Comparison of ENCODE assay signal across 22 cellular contexts in the genomic region with DNA sequence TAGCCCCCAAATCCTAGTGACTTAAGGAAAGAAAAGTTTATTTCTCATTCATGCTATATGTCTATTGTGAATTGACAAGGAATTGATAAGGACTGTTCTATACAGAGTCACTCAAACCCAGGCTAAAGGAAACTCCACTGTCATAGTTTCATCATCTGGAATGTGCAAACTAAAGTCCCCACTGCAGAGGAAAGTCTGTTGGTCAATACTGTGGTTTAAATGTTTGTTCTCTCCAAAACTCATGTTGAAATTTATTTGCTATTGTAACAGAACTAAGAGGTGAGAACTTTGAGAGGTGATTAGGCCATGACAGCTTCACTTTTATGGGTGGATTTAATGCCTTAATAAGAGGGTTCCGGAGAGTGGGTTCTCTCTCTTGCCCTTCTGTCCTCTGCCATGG.
"Had no signal": no experiment of that assay in that cellular context is flagged by ENCODE, and none has a peak within 500 bp of the region (broad histone marks: within the 10 kb centered on the region; RNA-seq: fewer than 3 reads in every experiment).

No MANE protein-coding gene starts in this region.

- H3K4me3 ChIP-seq: body of pancreas, colonic mucosa, stomach, thyroid gland, upper lobe of left lung had no signal

- H3K4me1 ChIP-seq: body of pancreas, colonic mucosa, thyroid gland, upper lobe of left lung had no signal

- H3K36me3 ChIP-seq: colonic mucosa, neutrophil, stomach, thyroid gland, upper lobe of left lung had no signal

- ATAC-seq: activated naive CD8-positive, alpha-beta T cell treated with anti-CD3 and anti-CD28 coated beads, Interleukin-2, amount 50 U/mL, for 24 hours; activated T-cell treated with anti-CD3 and anti-CD28 coated beads, Interleukin-2, amount 50 U/mL, for 4 hours; activated T-helper 17 cell treated with anti-CD3 and anti-CD28 coated beads, Interleukin-2, amount 50 U/mL, for 72 hours; body of pancreas; stimulated activated naive B cell treated with anti-CD40 and anti-IgM and Interleukin-4, amounts not matched to agents 10 μg/mL and 1 μg/mL and 100 μg/mL, for 72 hours; WTC11 had no signal

- H3K27ac ChIP-seq: body of pancreas, colonic mucosa, neutrophil, stomach, thyroid gland, upper lobe of left lung had no signal

- H3K9me3 ChIP-seq: body of pancreas, colonic mucosa, neutrophil, thyroid gland, upper lobe of left lung had no signal

- DNase-seq: activated CD4-positive, alpha-beta memory T cell treated with anti-CD3 and anti-CD28 coated beads, Interleukin-2, amount 10 ng/mL, durations not matched to agents 7 days and 5 days; activated CD4-positive, alpha-beta T cell treated with anti-CD3 and anti-CD28 coated beads for 1 hour; activated CD4-positive, alpha-beta T cell treated with anti-CD3 and anti-CD28 coated beads, Interleukin-2, amount 10 ng/mL, durations not matched to agents 7 days and 5 days; activated gamma-delta T cell treated with Interleukin-2 at 50 U/mL for 16 hours; activated naive CD8-positive, alpha-beta T cell treated with anti-CD3 and anti-CD28 coated beads, Interleukin-2, amount 50 U/mL, for 24 hours; activated T-cell treated with anti-CD3 and anti-CD28 coated beads, Interleukin-2, amount 50 U/mL, for 4 hours; aorta; body of pancreas; colonic mucosa; effector CD8-positive, alpha-beta T cell; hippocampal formation; immature natural killer cell; stimulated activated CD4-positive, alpha-beta T cell treated with anti-CD3 and anti-CD28 coated beads, Interleukin-15, amount 100 ng/mL, for 24 hours; stimulated activated CD4-positive, alpha-beta T cell treated with anti-CD3 and anti-CD28 coated beads, Interleukin-2, amount 100 ng/mL, for 24 hours; stimulated activated naive B cell treated with anti-CD40 and anti-IgM and Interleukin-4, amounts not matched to agents 10 μg/mL and 1 μg/mL and 100 μg/mL, for 72 hours; stomach; T-helper 2 cell; thyroid gland; upper lobe of left lung had no signal

- H3K27me3 ChIP-seq: body of pancreas, colonic mucosa, neutrophil, stomach, thyroid gland, upper lobe of left lung had no signal
